In the genomic region with DNA sequence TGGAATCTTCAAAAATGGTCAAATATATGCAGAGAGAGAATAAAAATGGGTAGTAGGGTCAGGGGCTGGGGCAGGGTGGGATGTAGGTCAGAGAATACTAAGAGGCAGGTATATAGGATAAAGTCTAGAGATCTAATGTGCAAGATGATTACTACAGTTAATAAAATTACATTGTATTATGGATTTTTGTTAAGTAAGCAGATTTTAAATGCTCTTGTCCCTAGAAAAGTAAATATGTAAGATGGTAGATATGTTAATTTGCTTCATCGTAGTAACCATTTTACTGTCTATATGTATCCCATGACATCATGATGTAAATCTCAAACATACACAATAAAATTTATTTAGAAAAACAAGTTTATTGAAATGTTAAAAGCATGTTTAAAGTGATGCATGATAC, we compare ENCODE assay signal across 28 cellular contexts.
"Had no signal": no experiment of that assay in that cellular context is flagged by ENCODE, and none has a peak within 500 bp of the region (broad histone marks: within the 10 kb centered on the region; RNA-seq: fewer than 3 reads in every experiment).

No MANE protein-coding gene starts in this region.

- H3K4me2 ChIP-seq: neural progenitor cell, smooth muscle cell had no signal

- H3K4me3 ChIP-seq: neural progenitor cell, ovary, psoas muscle, skin epidermis, smooth muscle cell, spleen, suprapubic skin, testis, tibial artery, transverse colon, upper lobe of right lung, uterus had no signal

- H3K27ac ChIP-seq: neural progenitor cell, ovary, parathyroid adenoma, psoas muscle, skin epidermis, spleen, suprapubic skin, testis, tibial artery, transverse colon, upper lobe of right lung, uterus had no signal

- H3K79me2 ChIP-seq: parathyroid adenoma had no signal

- H3K36me3 ChIP-seq: neural progenitor cell, ovary, spleen, suprapubic skin, tibial artery, transverse colon, upper lobe of right lung, uterus had no signal

- DNase-seq: natural killer cell; occipital lobe; ovary; posterior cingulate gyrus; psoas muscle; right cardiac atrium; spleen; stimulated activated CD4-positive, alpha-beta T cell treated with anti-CD3 and anti-CD28 coated beads, Interleukin-12 subunit alpha, Interleukin-12 subunit beta, amount 100 ng/mL, for 4 hours; stimulated activated CD4-positive, alpha-beta T cell treated with anti-CD3 and anti-CD28 coated beads, Interleukin-1b, Interleukin-23, amount 100 ng/mL, for 48 hours; stimulated activated CD4-positive, alpha-beta T cell treated with anti-CD3 and anti-CD28 coated beads, Interleukin-4, amount 100 ng/mL, for 1 hour; stimulated activated CD4-positive, alpha-beta T cell treated with anti-CD3 and anti-CD28 coated beads, Interleukin-4, amount 100 ng/mL, for 4 hours; stimulated activated CD8-positive, alpha-beta memory T cell treated with anti-CD3 and anti-CD28 coated beads, Interleukin-4, amount 100 ng/mL, for 48 hours; stimulated activated naive CD4-positive, alpha-beta T cell; stimulated activated naive CD8-positive, alpha-beta T cell treated with anti-CD3 and anti-CD28 coated beads, Interleukin-15, amount 100 ng/mL, for 72 hours; stimulated activated naive CD8-positive, alpha-beta T cell treated with anti-CD3 and anti-CD28 coated beads, Interleukin-15, Interleukin-2, amounts not matched to agents 100 U/mL and 50 U/mL, for 24 hours; substantia nigra; testis; tibial artery; transverse colon; upper lobe of right lung; uterus had no signal

- H2AFZ ChIP-seq: neural progenitor cell, parathyroid adenoma had no signal

- H3K27me3 ChIP-seq: neural progenitor cell, ovary, spleen, suprapubic skin, testis, tibial artery, transverse colon, upper lobe of right lung, uterus had no signal

- ATAC-seq: natural killer cell; psoas muscle; right cardiac atrium; sciatic nerve; stimulated activated memory B cell treated with anti-CD40 and anti-IgM and Interleukin-4, amounts not matched to agents 10 μg/mL and 1 μg/mL and 100 μg/mL, for 72 hours; stimulated activated naive CD8-positive, alpha-beta T cell treated with anti-CD3 and anti-CD28 coated beads, Interleukin-15, amount 100 ng/mL, for 72 hours; stimulated activated naive CD8-positive, alpha-beta T cell treated with anti-CD3 and anti-CD28 coated beads, Interleukin-15, Interleukin-2, amounts not matched to agents 100 U/mL and 50 U/mL, for 24 hours; upper lobe of right lung had no signal

- H3K9me3 ChIP-seq: ovary, psoas muscle, suprapubic skin, testis, tibial artery, transverse colon, upper lobe of right lung, uterus had no signal

- H3K9ac ChIP-seq: neural progenitor cell, parathyroid adenoma had no signal

- H3K4me1 ChIP-seq: parathyroid adenoma, psoas muscle, spleen, suprapubic skin, testis, tibial artery, transverse colon, upper lobe of right lung, uterus had no signal
